ENCODE assay signal across 8 cellular contexts in the genomic region with DNA sequence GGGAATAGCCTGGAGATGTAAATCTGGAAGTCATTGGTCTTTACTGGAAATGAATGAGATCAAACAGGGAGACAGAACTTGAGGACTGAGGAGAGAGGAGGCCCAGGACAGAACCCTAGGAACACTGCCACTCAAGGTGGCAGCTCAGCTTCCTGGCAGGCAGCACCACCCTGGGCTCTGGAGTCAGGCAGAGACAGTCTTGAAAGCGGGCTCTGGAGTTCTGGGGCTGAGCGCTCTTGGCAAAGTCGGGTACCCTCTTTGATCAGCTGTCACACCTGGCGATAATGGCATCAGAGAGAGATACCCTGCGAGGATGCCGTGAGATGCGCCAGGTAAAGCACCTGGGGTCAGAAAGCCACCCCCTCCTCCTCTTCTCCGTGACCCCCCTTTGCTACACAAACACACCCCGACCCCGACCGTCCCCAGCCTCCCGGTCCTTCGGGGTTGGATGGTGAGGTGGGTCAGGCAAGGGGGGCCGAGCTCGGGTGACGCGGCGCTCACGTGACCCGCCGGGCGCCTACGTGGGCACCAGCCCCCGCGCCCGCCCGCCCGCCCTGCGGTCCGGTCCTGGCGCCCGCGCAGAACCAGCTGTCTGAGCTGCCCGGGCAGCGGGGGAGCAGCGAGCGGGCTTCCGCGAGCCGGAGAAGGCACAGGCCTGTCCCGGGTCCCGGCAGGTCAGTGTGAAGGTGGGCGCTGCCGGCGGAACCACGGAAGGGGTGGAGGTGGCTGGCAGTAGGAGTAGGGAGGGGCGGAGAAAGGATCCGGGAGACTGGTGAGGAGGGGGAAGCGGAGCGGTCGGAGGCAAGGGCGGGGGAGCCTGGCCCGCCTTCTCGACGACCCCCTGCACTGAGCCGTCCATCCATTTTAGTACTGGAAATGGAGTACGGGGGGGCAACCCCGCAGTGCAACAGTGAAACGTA. TPM values are rescaled to one million over a fixed set of nuclear protein-coding genes. Genes with fewer than 3 reads are reported as not detected.
A peak's percentile ranks its signal among the peaks of the same experiment; 100 is the strongest.
DNase-seq lines count a peak whose midpoint lies in the region; TF ChIP-seq lines count a peak whose summit lies in the region.

A gene with protein sequence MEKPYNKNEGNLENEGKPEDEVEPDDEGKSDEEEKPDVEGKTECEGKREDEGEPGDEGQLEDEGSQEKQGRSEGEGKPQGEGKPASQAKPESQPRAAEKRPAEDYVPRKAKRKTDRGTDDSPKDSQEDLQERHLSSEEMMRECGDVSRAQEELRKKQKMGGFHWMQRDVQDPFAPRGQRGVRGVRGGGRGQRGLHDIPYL (plus strand): TSS at position 579 of the 920 bp plus-strand sequence. CDS start 1,102 bp downstream, outside the sequence.

- peak within 1 kb of the TSS; percentile 58 to 74 for H3K9ac ChIP-seq in mucosa of rectum (ENCODE audit: low read depth in 1 of 2, low read length in 2 of 2)

- TF ChIP-seq CTCF in GM12875 (IDR thresholded peaks at IDR 0.05; ENCODE audit: borderline replicate concordance, insufficient read depth, low read depth, low read length): no peak
- no peak for TF ChIP-seq CTCF in tibial nerve (IDR thresholded peaks at IDR 0.05)

- H3K27ac ChIP-seq in esophagus (ENCODE audit: low read depth in 2 of 2, low read length in 1 of 2) (peak within 1 kb of the TSS; percentile 83 to 84), mucosa of rectum (ENCODE audit: low read depth in 2 of 2, low read length in 2 of 2) (peak within 1 kb of the TSS; percentile 64 to 66), tibial nerve (peak within 1 kb of the TSS; percentile 83 to 97 (median 93))

- peak; percentile 81 for DNase-seq in H7
- peak; percentile 42 for DNase-seq in NCI-H146 treated with DMSO at 0.1 percent for 48 hours (lab: John Stamatoyannopoulos, UW; ENCODE audit: unreplicated experiment)
- peak; percentile 51 for DNase-seq in activated CD8-positive, alpha-beta memory T cell treated with anti-CD3 and anti-CD28 coated beads, Interleukin-2, amount 50 U/mL, for 4 hours
- DNase-seq in tibial nerve (ENCODE audit: low spot score in 2 of 2): peak; percentile 31
- DNase-seq in GM19238 (ENCODE audit: insufficient read length, low spot score): no peak

- TF ChIP-seq EP300 in tibial nerve (IDR thresholded peaks at IDR 0.05): peak in 1 of 2 donors; percentile 54

- TF ChIP-seq POLR2A in tibial nerve (IDR thresholded peaks at IDR 0.05): peak in 1 of 2 donors; percentile 52

- WGBS in esophagus, 2 donors: 1 to 22% methylated on average over 45 to 58 of the region's 59 CpGs
- 21% methylated on average over 53 of the region's 59 CpGs; no CpG with 5 or more reads in 1 of the 2 donors for WGBS in tibial nerve, 2 donors

- H3K9me3 ChIP-seq in esophagus (ENCODE audit: control insufficient read depth in 2 of 2, insufficient read depth in 1 of 2, low read depth in 1 of 2, low read length in 1 of 2) (no peaks in the 10 kb centered on the region), mucosa of rectum (ENCODE audit: control insufficient read depth in 2 of 2, low read length in 2 of 2) (no peaks in the 10 kb centered on the region), tibial nerve (no peaks in the 10 kb centered on the region)

- H3K4me3 ChIP-seq in GM12875 (ENCODE audit: low read depth, low read length): peak within 1 kb of the TSS; percentile 66
- peak within 1 kb of the TSS; percentile 56 for H3K4me3 ChIP-seq in H7 (ENCODE audit: insufficient read depth, low read depth, low read length)
- H3K4me3 ChIP-seq in esophagus (ENCODE audit: low read depth in 1 of 2, low read length in 2 of 2): peak within 1 kb of the TSS; percentile 56 to 72
- peak within 1 kb of the TSS; percentile 65 to 69 for H3K4me3 ChIP-seq in mucosa of rectum (ENCODE audit: low read length in 2 of 2)
- peak within 1 kb of the TSS; percentile 58 to 74 (median 68) for H3K4me3 ChIP-seq in tibial nerve

- H3K4me1 ChIP-seq in esophagus (ENCODE audit: control insufficient read depth in 2 of 2, insufficient read depth in 2 of 2, low read length in 1 of 2) (no peaks in the 10 kb centered on the region), mucosa of rectum (ENCODE audit: control insufficient read depth in 2 of 2, insufficient read depth in 2 of 2, low read length in 2 of 2) (peaks cover 0 to 3% of the 10 kb centered on the region in 2 donors), tibial nerve (no peaks in the 10 kb centered on the region)

- H3K36me3 ChIP-seq in H7 (replicated peaks; ENCODE audit: control insufficient read depth, insufficient read depth, low read length): no peaks in the 10 kb centered on the region; the same call in 1 of the 2 replicates
- H3K36me3 ChIP-seq in esophagus (ENCODE audit: control insufficient read depth in 2 of 2, insufficient read depth in 2 of 2, low read length in 1 of 2): no peaks in the 10 kb centered on the region
- H3K36me3 ChIP-seq in mucosa of rectum (ENCODE audit: control insufficient read depth in 2 of 2, insufficient read depth in 2 of 2, low read length in 2 of 2): no peaks in the 10 kb centered on the region
- no peaks in the 10 kb centered on the region for H3K36me3 ChIP-seq in tibial nerve

- H3K27me3 ChIP-seq in H7 (ENCODE audit: control insufficient read depth, insufficient read depth, low read length) (peaks cover 3% of the 10 kb centered on the region; the same call in 1 of the 2 replicates), esophagus (ENCODE audit: control insufficient read depth in 1 of 2, insufficient read depth in 2 of 2, low read length in 2 of 2) (no peaks in the 10 kb centered on the region), mucosa of rectum (ENCODE audit: control insufficient read depth in 2 of 2, insufficient read depth in 2 of 2, low read length in 2 of 2) (peaks cover 3% of the 10 kb centered on the region in 2 donors), tibial nerve (peaks cover 0 to 13% of the 10 kb centered on the region in 2 donors)

RNA-seq across cellular contexts. Expression of the gene that starts here (rescaled TPM):
- total RNA-seq in H7 (2014; rRNA removed; shearing (Covaris generic)): 3.5 and 5.8 TPM in 2 replicates
- 10 to 100 TPM in 1 of 2 donors, 1 to 10 TPM in 1; 9.5 to 19.7 TPM for polyA plus RNA-seq in esophagus
- total RNA-seq in tibial nerve: 10 to 100 TPM; 23.4 to 52.7 (median 37.1) TPM
